Comparison of ENCODE assay signal across 1 cellular context in the genomic region with DNA sequence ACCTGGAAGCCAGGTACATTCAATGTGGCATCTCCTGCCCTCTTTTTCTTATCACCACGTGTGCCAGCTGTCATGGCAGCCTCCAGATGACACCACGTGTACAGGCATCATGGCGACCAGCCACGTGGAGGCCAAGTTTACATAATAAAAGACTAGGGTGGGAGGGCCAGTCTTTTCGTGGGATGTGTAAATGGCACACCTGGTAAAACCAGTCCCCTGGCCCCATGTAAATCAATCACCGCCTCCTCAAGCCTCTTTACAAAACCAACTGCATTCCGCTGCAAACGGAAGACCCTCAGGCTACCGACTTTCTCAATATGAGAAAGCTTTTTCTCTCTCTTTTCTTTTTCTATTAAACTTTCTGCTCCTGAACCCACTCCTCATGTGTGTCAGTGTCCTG.
TF ChIP-seq lines count a peak whose summit lies in the region.

No MANE protein-coding gene starts in this region.

TF ChIP-seq in HepG2, 621 proteins besides CTCF, POLR2A, EP300 and RAD21:
- TF ChIP-seq POLR2G (IDR thresholded peaks at IDR 0.05; ENCODE audit: low read depth, low read length) (no peak), MYC (CRISPR knock-in tag; IDR thresholded peaks at IDR 0.05; ENCODE audit: borderline replicate concordance) (peak; percentile 39; the same call in 1 of the 2 replicates), MXD4 (CRISPR knock-in tag; IDR thresholded peaks at IDR 0.05) (no peak), YY1 (IDR thresholded peaks at IDR 0.05; ENCODE audit: insufficient read depth, insufficient replicate concordance, low read depth, low read length) (peak; percentile 53), ZNF576 (CRISPR knock-in tag; IDR thresholded peaks at IDR 0.05) (no peak), MAX (IDR thresholded peaks at IDR 0.05) (0 out of 2 replicates have a peak, but pooled peaks have one; percentile 30)
- TF ChIP-seq, protein P1, sequence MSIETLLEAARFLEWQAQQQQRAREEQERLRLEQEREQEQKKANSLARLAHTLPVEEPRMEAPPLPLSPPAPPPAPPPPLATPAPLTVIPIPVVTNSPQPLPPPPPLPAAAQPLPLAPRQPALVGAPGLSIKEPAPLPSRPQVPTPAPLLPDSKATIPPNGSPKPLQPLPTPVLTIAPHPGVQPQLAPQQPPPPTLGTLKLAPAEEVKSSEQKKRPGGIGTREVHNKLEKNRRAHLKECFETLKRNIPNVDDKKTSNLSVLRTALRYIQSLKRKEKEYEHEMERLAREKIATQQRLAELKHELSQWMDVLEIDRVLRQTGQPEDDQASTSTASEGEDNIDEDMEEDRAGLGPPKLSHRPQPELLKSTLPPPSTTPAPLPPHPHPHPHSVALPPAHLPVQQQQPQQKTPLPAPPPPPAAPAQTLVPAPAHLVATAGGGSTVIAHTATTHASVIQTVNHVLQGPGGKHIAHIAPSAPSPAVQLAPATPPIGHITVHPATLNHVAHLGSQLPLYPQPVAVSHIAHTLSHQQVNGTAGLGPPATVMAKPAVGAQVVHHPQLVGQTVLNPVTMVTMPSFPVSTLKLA (IDR thresholded peaks at IDR 0.05) = peak; percentile 86
